1 cellular context compared by ENCODE assay signal in the genomic region with DNA sequence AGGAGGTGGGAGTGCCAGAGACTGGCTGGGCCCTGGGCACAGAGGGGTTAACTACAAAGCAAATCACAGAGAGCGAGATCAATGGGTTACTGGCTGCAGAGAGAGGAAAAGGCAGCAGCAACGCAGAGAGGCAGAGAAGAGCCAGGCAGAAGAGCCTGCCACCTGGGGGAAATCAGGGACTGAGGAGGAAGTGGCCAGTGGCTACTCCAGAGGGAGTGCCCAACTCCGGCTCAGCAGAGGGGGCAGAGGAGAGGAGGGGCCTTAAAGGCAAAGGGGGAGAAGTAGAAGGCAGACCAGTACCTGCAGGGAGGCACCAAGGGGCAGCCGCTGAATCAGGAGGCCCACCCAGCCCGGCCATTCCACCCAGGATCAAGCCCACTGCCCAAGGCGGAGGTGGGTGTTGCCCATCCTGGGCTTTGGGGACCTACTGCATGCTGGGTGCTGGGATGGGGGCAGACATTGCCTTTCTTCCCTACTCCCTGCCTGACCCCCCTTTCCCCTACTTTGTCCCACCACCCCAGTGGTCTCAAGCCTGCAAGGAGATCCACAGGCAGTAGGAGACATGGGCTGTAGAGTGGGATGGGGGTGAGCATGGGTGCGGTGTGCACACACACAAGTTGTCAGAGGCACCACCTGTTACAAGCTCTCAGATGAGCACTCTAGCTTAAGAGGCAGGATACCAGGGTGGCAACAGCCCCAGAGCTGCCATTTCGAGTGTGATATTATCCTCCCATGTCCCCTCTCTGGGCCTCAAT.
TF ChIP-seq lines count a peak whose summit lies in the region.

No MANE protein-coding gene starts in this region.

TF ChIP-seq in HepG2, 621 proteins besides CTCF, POLR2A, EP300 and RAD21 (continues in another document):
- TF ChIP-seq ZMYM3 (CRISPR knock-in tag; IDR thresholded peaks at IDR 0.05) (peak; percentile 42; the same call in 1 of the 2 replicates), FOXA3 (CRISPR knock-in tag; IDR thresholded peaks at IDR 0.05) (no peak), ZNF501 (CRISPR knock-in tag; IDR thresholded peaks at IDR 0.05) (0 out of 2 replicates have a peak, but pooled peaks have one; percentile 40), ZNF652 (CRISPR knock-in tag; IDR thresholded peaks at IDR 0.05; ENCODE audit: borderline replicate concordance, low read depth) (peak; percentile 98), ZNF337 (CRISPR knock-in tag; IDR thresholded peaks at IDR 0.05; ENCODE audit: borderline replicate concordance, low read depth) (no peak), TMF1 (CRISPR knock-in tag; IDR thresholded peaks at IDR 0.05; ENCODE audit: low read depth) (no peak), ZNF292 (CRISPR knock-in tag; IDR thresholded peaks at IDR 0.05; ENCODE audit: borderline replicate concordance, low read depth) (peak; percentile 90; the same call in 1 of the 2 replicates), SAP130 (CRISPR knock-in tag; IDR thresholded peaks at IDR 0.05; ENCODE audit: low read depth) (peak; percentile 29; the same call in 1 of the 2 replicates), ZNF670 (CRISPR knock-in tag; IDR thresholded peaks at IDR 0.05; ENCODE audit: borderline replicate concordance) (peak; percentile 35; the same call in 1 of the 2 replicates), XRCC5 (optimal IDR thresholded peaks at IDR 0.05; ENCODE audit: low read length) (peak; percentile 48), SMC3 (IDR thresholded peaks at IDR 0.05; ENCODE audit: low read length) (peak; percentile 35; the same call in 1 of the 2 replicates), ZNF331 (CRISPR knock-in tag; IDR thresholded peaks at IDR 0.05) (peak; percentile 62; the same call in 1 of the 2 replicates), ELF3 (CRISPR knock-in tag; IDR thresholded peaks at IDR 0.05) (peak; percentile 77), TEAD3 (CRISPR knock-in tag; optimal IDR thresholded peaks at IDR 0.05; ENCODE audit: borderline replicate concordance) (peak; percentile 22), ZNF629 (CRISPR knock-in tag; conservative IDR thresholded peaks at IDR 0.05) (peak; percentile 40; the same call in 1 of the 2 replicates), MYC (CRISPR knock-in tag; IDR thresholded peaks at IDR 0.05; ENCODE audit: borderline replicate concordance) (0 out of 2 replicates have a peak, but pooled peaks have one; percentile 22), ZNF549 (CRISPR knock-in tag; IDR thresholded peaks at IDR 0.05) (no peak), STAG1 (CRISPR knock-in tag; IDR thresholded peaks at IDR 0.05) (peak; percentile 42), ZNF788 (CRISPR knock-in tag; IDR thresholded peaks at IDR 0.05; ENCODE audit: borderline replicate concordance) (0 out of 2 replicates have a peak, but pooled peaks have one; percentile 37), ZNF713 (CRISPR knock-in tag; IDR thresholded peaks at IDR 0.05) (no peak), HDAC1 (CRISPR knock-in tag; IDR thresholded peaks at IDR 0.05) (0 out of 2 replicates have a peak, but pooled peaks have one; percentile 16), ZNF34 (CRISPR knock-in tag; IDR thresholded peaks at IDR 0.05; ENCODE audit: borderline replicate concordance) (no peak), ZBTB7B (CRISPR knock-in tag; IDR thresholded peaks at IDR 0.05) (no peak), NONO (IDR thresholded peaks at IDR 0.05) (no peak), NONO (CRISPR knock-in tag; conservative IDR thresholded peaks at IDR 0.05) (0 out of 2 replicates have a peak, but pooled peaks have one; percentile 33), ZFX (CRISPR knock-in tag; IDR thresholded peaks at IDR 0.05; ENCODE audit: low read depth) (peak; percentile 36; the same call in 1 of the 2 replicates)
- TF ChIP-seq, protein P1, sequence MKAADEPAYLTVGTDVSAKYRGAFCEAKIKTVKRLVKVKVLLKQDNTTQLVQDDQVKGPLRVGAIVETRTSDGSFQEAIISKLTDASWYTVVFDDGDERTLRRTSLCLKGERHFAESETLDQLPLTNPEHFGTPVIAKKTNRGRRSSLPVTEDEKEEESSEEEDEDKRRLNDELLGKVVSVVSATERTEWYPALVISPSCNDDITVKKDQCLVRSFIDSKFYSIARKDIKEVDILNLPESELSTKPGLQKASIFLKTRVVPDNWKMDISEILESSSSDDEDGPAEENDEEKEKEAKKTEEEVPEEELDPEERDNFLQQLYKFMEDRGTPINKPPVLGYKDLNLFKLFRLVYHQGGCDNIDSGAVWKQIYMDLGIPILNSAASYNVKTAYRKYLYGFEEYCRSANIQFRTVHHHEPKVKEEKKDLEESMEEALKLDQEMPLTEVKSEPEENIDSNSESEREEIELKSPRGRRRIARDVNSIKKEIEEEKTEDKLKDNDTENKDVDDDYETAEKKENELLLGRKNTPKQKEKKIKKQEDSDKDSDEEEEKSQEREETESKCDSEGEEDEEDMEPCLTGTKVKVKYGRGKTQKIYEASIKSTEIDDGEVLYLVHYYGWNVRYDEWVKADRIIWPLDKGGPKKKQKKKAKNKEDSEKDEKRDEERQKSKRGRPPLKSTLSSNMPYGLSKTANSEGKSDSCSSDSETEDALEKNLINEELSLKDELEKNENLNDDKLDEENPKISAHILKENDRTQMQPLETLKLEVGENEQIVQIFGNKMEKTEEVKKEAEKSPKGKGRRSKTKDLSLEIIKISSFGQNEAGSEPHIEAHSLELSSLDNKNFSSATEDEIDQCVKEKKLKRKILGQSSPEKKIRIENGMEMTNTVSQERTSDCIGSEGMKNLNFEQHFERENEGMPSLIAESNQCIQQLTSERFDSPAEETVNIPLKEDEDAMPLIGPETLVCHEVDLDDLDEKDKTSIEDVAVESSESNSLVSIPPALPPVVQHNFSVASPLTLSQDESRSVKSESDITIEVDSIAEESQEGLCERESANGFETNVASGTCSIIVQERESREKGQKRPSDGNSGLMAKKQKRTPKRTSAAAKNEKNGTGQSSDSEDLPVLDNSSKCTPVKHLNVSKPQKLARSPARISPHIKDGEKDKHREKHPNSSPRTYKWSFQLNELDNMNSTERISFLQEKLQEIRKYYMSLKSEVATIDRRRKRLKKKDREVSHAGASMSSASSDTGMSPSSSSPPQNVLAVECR (CRISPR knock-in tag; IDR thresholded peaks at IDR 0.05; ENCODE audit: borderline replicate concordance): peak; percentile 35; the same call in 1 of the 2 replicates
- TF ChIP-seq, protein P2, sequence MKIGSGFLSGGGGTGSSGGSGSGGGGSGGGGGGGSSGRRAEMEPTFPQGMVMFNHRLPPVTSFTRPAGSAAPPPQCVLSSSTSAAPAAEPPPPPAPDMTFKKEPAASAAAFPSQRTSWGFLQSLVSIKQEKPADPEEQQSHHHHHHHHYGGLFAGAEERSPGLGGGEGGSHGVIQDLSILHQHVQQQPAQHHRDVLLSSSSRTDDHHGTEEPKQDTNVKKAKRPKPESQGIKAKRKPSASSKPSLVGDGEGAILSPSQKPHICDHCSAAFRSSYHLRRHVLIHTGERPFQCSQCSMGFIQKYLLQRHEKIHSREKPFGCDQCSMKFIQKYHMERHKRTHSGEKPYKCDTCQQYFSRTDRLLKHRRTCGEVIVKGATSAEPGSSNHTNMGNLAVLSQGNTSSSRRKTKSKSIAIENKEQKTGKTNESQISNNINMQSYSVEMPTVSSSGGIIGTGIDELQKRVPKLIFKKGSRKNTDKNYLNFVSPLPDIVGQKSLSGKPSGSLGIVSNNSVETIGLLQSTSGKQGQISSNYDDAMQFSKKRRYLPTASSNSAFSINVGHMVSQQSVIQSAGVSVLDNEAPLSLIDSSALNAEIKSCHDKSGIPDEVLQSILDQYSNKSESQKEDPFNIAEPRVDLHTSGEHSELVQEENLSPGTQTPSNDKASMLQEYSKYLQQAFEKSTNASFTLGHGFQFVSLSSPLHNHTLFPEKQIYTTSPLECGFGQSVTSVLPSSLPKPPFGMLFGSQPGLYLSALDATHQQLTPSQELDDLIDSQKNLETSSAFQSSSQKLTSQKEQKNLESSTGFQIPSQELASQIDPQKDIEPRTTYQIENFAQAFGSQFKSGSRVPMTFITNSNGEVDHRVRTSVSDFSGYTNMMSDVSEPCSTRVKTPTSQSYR (CRISPR knock-in tag; IDR thresholded peaks at IDR 0.05; ENCODE audit: borderline replicate concordance): no peak
- TF ChIP-seq, protein P3, sequence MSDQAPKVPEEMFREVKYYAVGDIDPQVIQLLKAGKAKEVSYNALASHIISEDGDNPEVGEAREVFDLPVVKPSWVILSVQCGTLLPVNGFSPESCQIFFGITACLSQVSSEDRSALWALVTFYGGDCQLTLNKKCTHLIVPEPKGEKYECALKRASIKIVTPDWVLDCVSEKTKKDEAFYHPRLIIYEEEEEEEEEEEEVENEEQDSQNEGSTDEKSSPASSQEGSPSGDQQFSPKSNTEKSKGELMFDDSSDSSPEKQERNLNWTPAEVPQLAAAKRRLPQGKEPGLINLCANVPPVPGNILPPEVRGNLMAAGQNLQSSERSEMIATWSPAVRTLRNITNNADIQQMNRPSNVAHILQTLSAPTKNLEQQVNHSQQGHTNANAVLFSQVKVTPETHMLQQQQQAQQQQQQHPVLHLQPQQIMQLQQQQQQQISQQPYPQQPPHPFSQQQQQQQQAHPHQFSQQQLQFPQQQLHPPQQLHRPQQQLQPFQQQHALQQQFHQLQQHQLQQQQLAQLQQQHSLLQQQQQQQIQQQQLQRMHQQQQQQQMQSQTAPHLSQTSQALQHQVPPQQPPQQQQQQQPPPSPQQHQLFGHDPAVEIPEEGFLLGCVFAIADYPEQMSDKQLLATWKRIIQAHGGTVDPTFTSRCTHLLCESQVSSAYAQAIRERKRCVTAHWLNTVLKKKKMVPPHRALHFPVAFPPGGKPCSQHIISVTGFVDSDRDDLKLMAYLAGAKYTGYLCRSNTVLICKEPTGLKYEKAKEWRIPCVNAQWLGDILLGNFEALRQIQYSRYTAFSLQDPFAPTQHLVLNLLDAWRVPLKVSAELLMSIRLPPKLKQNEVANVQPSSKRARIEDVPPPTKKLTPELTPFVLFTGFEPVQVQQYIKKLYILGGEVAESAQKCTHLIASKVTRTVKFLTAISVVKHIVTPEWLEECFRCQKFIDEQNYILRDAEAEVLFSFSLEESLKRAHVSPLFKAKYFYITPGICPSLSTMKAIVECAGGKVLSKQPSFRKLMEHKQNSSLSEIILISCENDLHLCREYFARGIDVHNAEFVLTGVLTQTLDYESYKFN (CRISPR knock-in tag; conservative IDR thresholded peaks at IDR 0.05): 0 out of 2 replicates have a peak, but pooled peaks have one; percentile 43
- TF ChIP-seq, protein P4, sequence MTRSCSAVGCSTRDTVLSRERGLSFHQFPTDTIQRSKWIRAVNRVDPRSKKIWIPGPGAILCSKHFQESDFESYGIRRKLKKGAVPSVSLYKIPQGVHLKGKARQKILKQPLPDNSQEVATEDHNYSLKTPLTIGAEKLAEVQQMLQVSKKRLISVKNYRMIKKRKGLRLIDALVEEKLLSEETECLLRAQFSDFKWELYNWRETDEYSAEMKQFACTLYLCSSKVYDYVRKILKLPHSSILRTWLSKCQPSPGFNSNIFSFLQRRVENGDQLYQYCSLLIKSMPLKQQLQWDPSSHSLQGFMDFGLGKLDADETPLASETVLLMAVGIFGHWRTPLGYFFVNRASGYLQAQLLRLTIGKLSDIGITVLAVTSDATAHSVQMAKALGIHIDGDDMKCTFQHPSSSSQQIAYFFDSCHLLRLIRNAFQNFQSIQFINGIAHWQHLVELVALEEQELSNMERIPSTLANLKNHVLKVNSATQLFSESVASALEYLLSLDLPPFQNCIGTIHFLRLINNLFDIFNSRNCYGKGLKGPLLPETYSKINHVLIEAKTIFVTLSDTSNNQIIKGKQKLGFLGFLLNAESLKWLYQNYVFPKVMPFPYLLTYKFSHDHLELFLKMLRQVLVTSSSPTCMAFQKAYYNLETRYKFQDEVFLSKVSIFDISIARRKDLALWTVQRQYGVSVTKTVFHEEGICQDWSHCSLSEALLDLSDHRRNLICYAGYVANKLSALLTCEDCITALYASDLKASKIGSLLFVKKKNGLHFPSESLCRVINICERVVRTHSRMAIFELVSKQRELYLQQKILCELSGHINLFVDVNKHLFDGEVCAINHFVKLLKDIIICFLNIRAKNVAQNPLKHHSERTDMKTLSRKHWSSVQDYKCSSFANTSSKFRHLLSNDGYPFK (CRISPR knock-in tag; IDR thresholded peaks at IDR 0.05; ENCODE audit: borderline replicate concordance): peak; percentile 92
- TF ChIP-seq, protein P5, sequence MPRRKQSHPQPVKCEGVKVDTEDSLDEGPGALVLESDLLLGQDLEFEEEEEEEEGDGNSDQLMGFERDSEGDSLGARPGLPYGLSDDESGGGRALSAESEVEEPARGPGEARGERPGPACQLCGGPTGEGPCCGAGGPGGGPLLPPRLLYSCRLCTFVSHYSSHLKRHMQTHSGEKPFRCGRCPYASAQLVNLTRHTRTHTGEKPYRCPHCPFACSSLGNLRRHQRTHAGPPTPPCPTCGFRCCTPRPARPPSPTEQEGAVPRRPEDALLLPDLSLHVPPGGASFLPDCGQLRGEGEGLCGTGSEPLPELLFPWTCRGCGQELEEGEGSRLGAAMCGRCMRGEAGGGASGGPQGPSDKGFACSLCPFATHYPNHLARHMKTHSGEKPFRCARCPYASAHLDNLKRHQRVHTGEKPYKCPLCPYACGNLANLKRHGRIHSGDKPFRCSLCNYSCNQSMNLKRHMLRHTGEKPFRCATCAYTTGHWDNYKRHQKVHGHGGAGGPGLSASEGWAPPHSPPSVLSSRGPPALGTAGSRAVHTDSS (CRISPR knock-in tag; conservative IDR thresholded peaks at IDR 0.05): no peak
- TF ChIP-seq, protein P6, sequence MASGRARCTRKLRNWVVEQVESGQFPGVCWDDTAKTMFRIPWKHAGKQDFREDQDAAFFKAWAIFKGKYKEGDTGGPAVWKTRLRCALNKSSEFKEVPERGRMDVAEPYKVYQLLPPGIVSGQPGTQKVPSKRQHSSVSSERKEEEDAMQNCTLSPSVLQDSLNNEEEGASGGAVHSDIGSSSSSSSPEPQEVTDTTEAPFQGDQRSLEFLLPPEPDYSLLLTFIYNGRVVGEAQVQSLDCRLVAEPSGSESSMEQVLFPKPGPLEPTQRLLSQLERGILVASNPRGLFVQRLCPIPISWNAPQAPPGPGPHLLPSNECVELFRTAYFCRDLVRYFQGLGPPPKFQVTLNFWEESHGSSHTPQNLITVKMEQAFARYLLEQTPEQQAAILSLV (CRISPR knock-in tag; IDR thresholded peaks at IDR 0.05; ENCODE audit: borderline replicate concordance): 0 out of 2 replicates have a peak, but pooled peaks have one; percentile 28
- TF ChIP-seq, protein P7, sequence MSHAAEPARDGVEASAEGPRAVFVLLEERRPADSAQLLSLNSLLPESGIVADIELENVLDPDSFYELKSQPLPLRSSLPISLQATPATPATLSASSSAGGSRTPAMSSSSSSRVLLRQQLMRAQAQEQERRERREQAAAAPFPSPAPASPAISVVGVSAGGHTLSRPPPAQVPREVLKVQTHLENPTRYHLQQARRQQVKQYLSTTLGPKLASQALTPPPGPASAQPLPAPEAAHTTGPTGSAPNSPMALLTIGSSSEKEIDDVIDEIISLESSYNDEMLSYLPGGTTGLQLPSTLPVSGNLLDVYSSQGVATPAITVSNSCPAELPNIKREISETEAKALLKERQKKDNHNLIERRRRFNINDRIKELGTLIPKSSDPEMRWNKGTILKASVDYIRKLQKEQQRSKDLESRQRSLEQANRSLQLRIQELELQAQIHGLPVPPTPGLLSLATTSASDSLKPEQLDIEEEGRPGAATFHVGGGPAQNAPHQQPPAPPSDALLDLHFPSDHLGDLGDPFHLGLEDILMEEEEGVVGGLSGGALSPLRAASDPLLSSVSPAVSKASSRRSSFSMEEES (CRISPR knock-in tag; IDR thresholded peaks at IDR 0.05): no peak
- TF ChIP-seq, protein P8, sequence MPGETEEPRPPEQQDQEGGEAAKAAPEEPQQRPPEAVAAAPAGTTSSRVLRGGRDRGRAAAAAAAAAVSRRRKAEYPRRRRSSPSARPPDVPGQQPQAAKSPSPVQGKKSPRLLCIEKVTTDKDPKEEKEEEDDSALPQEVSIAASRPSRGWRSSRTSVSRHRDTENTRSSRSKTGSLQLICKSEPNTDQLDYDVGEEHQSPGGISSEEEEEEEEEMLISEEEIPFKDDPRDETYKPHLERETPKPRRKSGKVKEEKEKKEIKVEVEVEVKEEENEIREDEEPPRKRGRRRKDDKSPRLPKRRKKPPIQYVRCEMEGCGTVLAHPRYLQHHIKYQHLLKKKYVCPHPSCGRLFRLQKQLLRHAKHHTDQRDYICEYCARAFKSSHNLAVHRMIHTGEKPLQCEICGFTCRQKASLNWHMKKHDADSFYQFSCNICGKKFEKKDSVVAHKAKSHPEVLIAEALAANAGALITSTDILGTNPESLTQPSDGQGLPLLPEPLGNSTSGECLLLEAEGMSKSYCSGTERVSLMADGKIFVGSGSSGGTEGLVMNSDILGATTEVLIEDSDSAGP (CRISPR knock-in tag; IDR thresholded peaks at IDR 0.05; ENCODE audit: borderline replicate concordance): peak; percentile 96
